ENCODE assay signal across 8 cellular contexts in the genomic region with DNA sequence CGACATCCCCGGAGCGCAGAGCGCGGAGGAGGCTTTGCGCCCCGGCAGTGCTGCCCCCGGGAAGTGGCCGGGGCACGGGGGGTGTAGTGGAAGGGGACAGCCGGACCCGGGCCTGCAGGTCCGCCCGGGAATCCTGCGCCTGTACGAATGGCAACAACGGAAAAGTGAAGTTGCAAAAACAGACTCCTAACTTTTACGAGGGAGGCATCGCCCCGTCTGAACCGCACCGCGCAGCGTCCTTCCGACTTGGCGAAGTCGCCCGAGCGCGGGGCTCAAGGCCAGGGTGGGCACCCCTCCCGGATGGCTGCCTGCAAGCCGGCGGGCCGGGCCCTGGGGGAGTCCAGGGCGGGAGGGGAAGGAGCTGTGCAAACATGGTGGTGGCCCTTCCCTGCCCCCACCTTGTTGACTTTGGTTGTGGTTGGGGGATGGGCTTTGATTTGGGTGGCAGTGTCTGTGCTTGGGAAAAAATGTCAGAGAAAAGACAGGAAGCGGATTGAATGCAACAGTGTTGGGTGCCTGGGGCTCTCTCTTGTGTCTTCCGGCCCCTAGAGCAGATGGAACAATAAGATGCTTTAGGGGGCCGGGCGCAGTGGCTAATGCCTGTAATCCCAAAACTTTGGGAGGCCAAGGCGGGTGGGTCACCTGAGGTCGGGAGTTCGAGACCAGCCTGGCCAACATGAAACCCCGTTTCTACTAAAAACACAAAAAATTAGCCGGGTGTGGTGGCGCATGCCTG. TPM values are rescaled to one million over a fixed set of nuclear protein-coding genes. Genes with fewer than 3 reads are reported as not detected.
DNase-seq lines count a peak whose midpoint lies in the region; ATAC-seq, FAIRE-seq and TF ChIP-seq lines count a peak whose summit lies in the region.

No MANE protein-coding gene starts in this region.

- H3K4me1 ChIP-seq in CD4-positive, alpha-beta memory T cell (ENCODE audit: insufficient read depth, low read length) = peaks cover 59% of the 10 kb centered on the region
- H3K4me1 ChIP-seq in RWPE2 (ENCODE audit: insufficient read depth, poor library complexity, severe bottlenecking) = peaks cover 11% of the 10 kb centered on the region
- H3K4me1 ChIP-seq in heart left ventricle = peaks cover 6 to 59% (median 32%) of the 10 kb centered on the region in 12 donors
- peaks cover 0 to 19% (median 12%) of the 10 kb centered on the region in 3 donors for H3K4me1 ChIP-seq in pancreas

- peak overlapping the region; percentile 67 for H3K27ac ChIP-seq in CD4-positive, alpha-beta memory T cell (ENCODE audit: low read depth, low read length)
- peak overlapping the region; percentile 92 for H3K27ac ChIP-seq in RWPE2 (ENCODE audit: poor library complexity, severe bottlenecking)
- peak overlapping the region; percentile 93 to 100 (median 98) for H3K27ac ChIP-seq in heart left ventricle
- H3K27ac ChIP-seq in pancreas = peak overlapping the region; percentile 78 to 99 (median 93)

- ATAC-seq in HG03432 (IDR thresholded peaks at IDR 0.05; ENCODE audit: unreplicated experiment) (peak; percentile 7), RWPE2 (ENCODE audit: low read depth) (peak; percentile 36), heart left ventricle (peak in 3 of 4 donors; percentile 27 to 43 (median 31)), pancreas (peak; percentile 31 to 66 (median 52)), GM19328 (IDR thresholded peaks at IDR 0.05; ENCODE audit: unreplicated experiment) (no peak), HG03571 (IDR thresholded peaks at IDR 0.05; ENCODE audit: unreplicated experiment) (no peak)

- peak; percentile 81 to 85 (median 83) for DNase-seq in CD4-positive, alpha-beta memory T cell
- DNase-seq in RWPE2 (ENCODE audit: low spot score) (no peak), heart left ventricle (peak in 3 of 5 donors; percentile 55 to 70 (median 66)), pancreas (peak; percentile 65 to 88 (median 76))
- DNase-seq in activated naive CD8-positive, alpha-beta T cell treated with anti-CD3 and anti-CD28 coated beads for 36 hours = peak; percentile 66

- intact Hi-C loops in CD4-positive, alpha-beta memory T cell (cut with micrococcal nuclease) = loop anchor here (1.0 to 2.0 kb wide), 2 partner anchors 8 to 115 kb away; a partner anchor contains a TSS
- intact Hi-C loops in heart left ventricle (cut with DNase I) (loop anchor here in 8 of 10 donors (2.0 to 10.0 kb wide), 5 partner anchors 39 to 159 kb away; a partner anchor contains a TSS), pancreas (cut with DNase I) (no loop called here)

- peak overlapping the region; percentile 93 to 98 (median 96) for H3K27ac Mint-ChIP-seq in CD4-positive, alpha-beta memory T cell
- H3K27ac Mint-ChIP-seq in activated naive CD8-positive, alpha-beta T cell treated with anti-CD3 and anti-CD28 coated beads for 36 hours = peak overlapping the region; percentile 87

- POLR2A ChIA-PET in CD4-positive, alpha-beta memory T cell (lab: Charles Lee; ENCODE audit: partially characterized antibody) = interaction anchor here (0.6 to 7.9 kb wide), 12 partner anchors 8 to 422 kb away, joined by 3 to 71 read pairs (median 4); a partner anchor contains a TSS

- peaks cover 35 to 76% (median 42%) of the 10 kb centered on the region in 4 donors for H3K4me1 Mint-ChIP-seq in CD4-positive, alpha-beta memory T cell
- H3K4me1 Mint-ChIP-seq in activated naive CD8-positive, alpha-beta T cell treated with anti-CD3 and anti-CD28 coated beads for 36 hours = peaks cover 50% of the 10 kb centered on the region

- no peaks in the 10 kb centered on the region for H3K9me3 ChIP-seq in CD4-positive, alpha-beta memory T cell (ENCODE audit: control insufficient read depth in 1 of 2, low read length in 2 of 2)
- H3K9me3 ChIP-seq in RWPE2 (ENCODE audit: severe bottlenecking) (no peaks in the 10 kb centered on the region), heart left ventricle (no peaks in the 10 kb centered on the region), pancreas (no peaks in the 10 kb centered on the region)

- no peaks in the 10 kb centered on the region for H3K27me3 ChIP-seq in CD4-positive, alpha-beta memory T cell (ENCODE audit: insufficient read depth, low read length)
- no peaks in the 10 kb centered on the region for H3K27me3 ChIP-seq in RWPE2 (ENCODE audit: insufficient read depth, poor library complexity, severe bottlenecking)
- H3K27me3 ChIP-seq in heart left ventricle = no peaks in the 10 kb centered on the region
- no peaks in the 10 kb centered on the region for H3K27me3 ChIP-seq in pancreas

- TF ChIP-seq POLR2A in heart left ventricle (IDR thresholded peaks at IDR 0.05) = no peak

- CTCF ChIA-PET in CD4-positive, alpha-beta memory T cell (lab: Charles Lee; ENCODE audit: partially characterized antibody) = interaction anchor here (1.6 to 5.9 kb wide), 2 partner anchors 48 to 65 kb away, joined by 3 to 22 read pairs; no protein-coding TSS in a partner anchor

- peak overlapping the region; percentile 64 to 92 for H3K4me3 ChIP-seq in CD4-positive, alpha-beta memory T cell (ENCODE audit: low read length in 2 of 2)
- H3K4me3 ChIP-seq in RWPE2 (ENCODE audit: severe bottlenecking) (peak overlapping the region; percentile 86), heart left ventricle (peak overlapping the region; percentile 75 to 99 (median 94)), pancreas (peak overlapping the region; percentile 88 to 99 (median 92))

- peaks cover 6 to 29% of the 10 kb centered on the region in 2 donors for H3K36me3 Mint-ChIP-seq in CD4-positive, alpha-beta memory T cell
- peaks cover 23% of the 10 kb centered on the region for H3K36me3 Mint-ChIP-seq in activated naive CD8-positive, alpha-beta T cell treated with anti-CD3 and anti-CD28 coated beads for 36 hours

- H3K27me3 Mint-ChIP-seq in CD4-positive, alpha-beta memory T cell = no peaks in the 10 kb centered on the region
- no peaks in the 10 kb centered on the region for H3K27me3 Mint-ChIP-seq in activated naive CD8-positive, alpha-beta T cell treated with anti-CD3 and anti-CD28 coated beads for 36 hours

- H3K4me3 Mint-ChIP-seq in CD4-positive, alpha-beta memory T cell = peak overlapping the region; percentile 88 to 98 (median 93)
- H3K4me3 Mint-ChIP-seq in activated naive CD8-positive, alpha-beta T cell treated with anti-CD3 and anti-CD28 coated beads for 36 hours = peak overlapping the region; percentile 87

- TF ChIP-seq CTCF in RWPE2 (IDR thresholded peaks at IDR 0.05; ENCODE audit: poor library complexity, severe bottlenecking) (no peak), heart left ventricle (IDR thresholded peaks at IDR 0.05) (no peak), pancreas (IDR thresholded peaks at IDR 0.05) (no peak)

- H3K36me3 ChIP-seq in CD4-positive, alpha-beta memory T cell (ENCODE audit: insufficient read depth, low read length) = peaks cover 5% of the 10 kb centered on the region
- H3K36me3 ChIP-seq in RWPE2 (ENCODE audit: low read depth) (peaks cover 22% of the 10 kb centered on the region), heart left ventricle (peaks cover 0 to 24% (median 6%) of the 10 kb centered on the region in 9 donors), pancreas (no peaks in the 10 kb centered on the region)

- FAIRE-seq in pancreas (lab: Jason Lieb, UNC) = no peak

- WGBS in heart left ventricle, 4 donors = 4 to 14% (median 8%) methylated on average over 28 to 45 of the region's 45 CpGs
- WGBS in pancreas, 2 donors = 7% methylated on average over 45 of the region's 45 CpGs

- H3K9me3 Mint-ChIP-seq in CD4-positive, alpha-beta memory T cell = peaks cover 0 to 2% (median 0%) of the 10 kb centered on the region in 8 donors
- H3K9me3 Mint-ChIP-seq in activated naive CD8-positive, alpha-beta T cell treated with anti-CD3 and anti-CD28 coated beads for 36 hours = peaks cover 3% of the 10 kb centered on the region

RNA-seq across cellular contexts. Expression of a gene that starts 0.7 kb away (rescaled TPM):
- total RNA-seq in CD4-positive, alpha-beta memory T cell = 100 to 1,000 TPM; 367 to 399 TPM
- 10 to 100 TPM; 11.2 to 67.9 TPM for polyA plus RNA-seq in CD4-positive, alpha-beta memory T cell
- total RNA-seq in activated naive CD8-positive, alpha-beta T cell treated with anti-CD3 and anti-CD28 coated beads for 36 hours = 100 to 1,000 TPM; 109 TPM
- total RNA-seq in heart left ventricle = 100 to 1,000 TPM in 1 of 9 donors, 10 to 100 TPM in 8; 24.2 to 167 (median 32.7) TPM
- 10 to 100 TPM; 23.1 to 31.4 TPM for polyA plus RNA-seq in heart left ventricle
- 10 to 100 TPM; 21.9 to 94.7 (median 37.8) TPM for total RNA-seq in pancreas
- 10 to 100 TPM; 27.3 to 69.1 TPM for polyA plus RNA-seq in pancreas

RNA-seq across cellular contexts. Expression of a gene that starts 41.1 kb away (rescaled TPM):
- total RNA-seq in CD4-positive, alpha-beta memory T cell = 100 to 1,000 TPM; 121 to 126 TPM
- 10 to 100 TPM in 1 of 2 donors, 1 to 10 TPM in 1; 6.3 to 10.6 TPM for polyA plus RNA-seq in CD4-positive, alpha-beta memory T cell
- 1 to 10 TPM; 1.7 to 2.3 TPM for total RNA-seq in activated naive CD8-positive, alpha-beta T cell treated with anti-CD3 and anti-CD28 coated beads for 36 hours
- total RNA-seq in heart left ventricle (10 to 100 TPM in 2 of 9 donors, 1 to 10 TPM in 7; 2.4 to 13.0 (median 4.6) TPM), pancreas (10 to 100 TPM in 1 of 6 donors, 1 to 10 TPM in 5; 5.1 to 11.9 (median 8.3) TPM)
- polyA plus RNA-seq in heart left ventricle (1 to 10 TPM; 2.7 to 3.4 TPM), pancreas (10 to 100 TPM; 19.3 to 23.6 TPM)

RNA-seq across cellular contexts. Expression of a gene that starts 41.2 kb away (rescaled TPM):
- 100 to 1,000 TPM; 189 to 198 TPM for total RNA-seq in CD4-positive, alpha-beta memory T cell
- polyA plus RNA-seq in CD4-positive, alpha-beta memory T cell = 10 to 100 TPM; 37.8 to 58.6 TPM
- total RNA-seq in activated naive CD8-positive, alpha-beta T cell treated with anti-CD3 and anti-CD28 coated beads for 36 hours = 1 to 10 TPM; 7.0 to 8.2 TPM
- total RNA-seq in heart left ventricle = 10 to 100 TPM in 8 of 9 donors, 1 to 10 TPM in 1; 6.4 to 27.0 (median 14.9) TPM
- 10 to 100 TPM; 11.9 to 12.8 TPM for polyA plus RNA-seq in heart left ventricle
- total RNA-seq in pancreas = 10 to 100 TPM; 21.4 to 40.3 (median 25.5) TPM
- polyA plus RNA-seq in pancreas = 10 to 100 TPM; 52.9 to 65.2 TPM

Comparison
In these comparisons a context has a peak if more than half of its experiments do, and no peak if none do; other contexts are left out.
1. ATAC-seq: peak in HG03432 (single experiment), RWPE2 (single experiment), heart left ventricle (3 of 4) and pancreas (4 of 4); none in GM19328 (single experiment) and HG03571 (single experiment).
2. RNA of a gene that starts 41.1 kb away (total RNA-seq): 121 to 126 TPM in CD4-positive, alpha-beta memory T cell; 5.1 to 11.9 TPM in pancreas, 2.4 to 13.0 TPM in heart left ventricle and 1.7 to 2.3 TPM in activated naive CD8-positive, alpha-beta T cell treated with anti-CD3 and anti-CD28 coated beads for 36 hours; every median in the first group is over 4 times any median in the second.
3. RNA of a gene that starts 41.2 kb away (total RNA-seq): 189 to 198 TPM in CD4-positive, alpha-beta memory T cell; 21.4 to 40.3 TPM in pancreas, 6.4 to 27.0 TPM in heart left ventricle and 7.0 to 8.2 TPM in activated naive CD8-positive, alpha-beta T cell treated with anti-CD3 and anti-CD28 coated beads for 36 hours; every median in the first group is over 4 times any median in the second.
4. intact Hi-C loops: an anchor here in CD4-positive, alpha-beta memory T cell (1.0 to 2.0 kb wide) and heart left ventricle (2.0 to 10.0 kb wide); none called in pancreas.
5. Peak in every context shown above with its lines, with median percentiles within 50 percentile points of each other: H3K27ac ChIP-seq and H3K4me3 ChIP-seq.